16 cellular contexts compared by ENCODE assay signal in genomic region chr5:59833448-59833847, GRCh38.
DNase-seq lines count a peak whose midpoint lies in the region; ATAC-seq and TF ChIP-seq lines count a peak whose summit lies in the region.
"Had no signal": no experiment of that assay in that cellular context is flagged by ENCODE, and none has a peak within 500 bp of the region (broad histone marks: within the 10 kb centered on the region; RNA-seq: fewer than 3 reads in every experiment).

No MANE protein-coding gene starts in this region.

- H3K27ac ChIP-seq in SJCRH30 = peak overlapping the region; percentile 40
- H3K27ac ChIP-seq in effector memory CD4-positive, alpha-beta T cell (ENCODE audit: insufficient read depth, low read length, poor library complexity, severe bottlenecking) = no peak overlapping the region
- H3K27ac ChIP-seq: HL-60 had no signal

- no peak overlapping the region for H3K27ac Mint-ChIP-seq in activated T-helper 17 cell treated with anti-CD3 and anti-CD28 coated beads, Interleukin-2, amount 50 U/mL, for 72 hours
- no peak overlapping the region for H3K27ac Mint-ChIP-seq in natural killer cell treated with Interleukin-12 subunit alpha and Interleukin-12 subunit beta and Interleukin-15 and Interleukin-18, amount 100 ng/mL, for 72 hours
- H3K27ac Mint-ChIP-seq: CD8-positive, alpha-beta memory T cell had no signal

- DNase-seq in H4 (ENCODE audit: low spot score) (peak; percentile 56), SJCRH30 (peak; percentile 7 to 44), left kidney (ENCODE audit: low read depth, low spot score) (peak; percentile 57), retinal pigment epithelial cell (ENCODE audit: low read depth) (peak; percentile 34), AG08396 (ENCODE audit: low spot score) (no peak)
- no peak for DNase-seq in natural killer cell treated with Interleukin-12 subunit alpha and Interleukin-12 subunit beta and Interleukin-15 and Interleukin-18, amount 100 ng/mL, for 72 hours (ENCODE audit: low spot score)
- no peak for DNase-seq in effector memory CD4-positive, alpha-beta T cell
- DNase-seq: BE2C; C1 segment of cervical spinal cord; CD4-positive, CD25-positive, alpha-beta regulatory T cell; CD8-positive, alpha-beta memory T cell; COR-L47; DMS53 had no signal

- peaks cover 51% of the 10 kb centered on the region for H3K4me1 ChIP-seq in SJCRH30
- H3K4me1 ChIP-seq in effector memory CD4-positive, alpha-beta T cell (ENCODE audit: control insufficient read depth, insufficient read depth, low read length, poor library complexity, severe bottlenecking) = no peaks in the 10 kb centered on the region
- H3K4me1 ChIP-seq: BE2C, HAP-1 had no signal

- no peak overlapping the region for H3K4me3 Mint-ChIP-seq in activated T-helper 17 cell treated with anti-CD3 and anti-CD28 coated beads, Interleukin-2, amount 50 U/mL, for 72 hours
- H3K4me3 Mint-ChIP-seq in natural killer cell treated with Interleukin-12 subunit alpha and Interleukin-12 subunit beta and Interleukin-15 and Interleukin-18, amount 100 ng/mL, for 72 hours = no peak overlapping the region
- H3K4me3 Mint-ChIP-seq: CD4-positive, CD25-positive, alpha-beta regulatory T cell; CD8-positive, alpha-beta memory T cell had no signal

- H3K4me1 Mint-ChIP-seq in activated T-helper 17 cell treated with anti-CD3 and anti-CD28 coated beads, Interleukin-2, amount 50 U/mL, for 72 hours = no peaks in the 10 kb centered on the region
- H3K4me1 Mint-ChIP-seq in natural killer cell treated with Interleukin-12 subunit alpha and Interleukin-12 subunit beta and Interleukin-15 and Interleukin-18, amount 100 ng/mL, for 72 hours (ENCODE audit: low read depth in 2 of 2) = no peaks in the 10 kb centered on the region
- H3K4me1 Mint-ChIP-seq: CD4-positive, CD25-positive, alpha-beta regulatory T cell; CD8-positive, alpha-beta memory T cell had no signal

- no peaks in the 10 kb centered on the region for H3K27me3 ChIP-seq in SJCRH30
- H3K27me3 ChIP-seq in effector memory CD4-positive, alpha-beta T cell (replicated peaks; ENCODE audit: control insufficient read depth, insufficient read depth, low read length, poor library complexity, severe bottlenecking) = no peaks in the 10 kb centered on the region

- no peaks in the 10 kb centered on the region for H3K9me3 ChIP-seq in SJCRH30 (replicated peaks)
- H3K9me3 ChIP-seq in effector memory CD4-positive, alpha-beta T cell (ENCODE audit: control insufficient read depth, low read length) = no peaks in the 10 kb centered on the region
- H3K9me3 ChIP-seq: BE2C, HAP-1 had no signal

- no peaks in the 10 kb centered on the region for H3K9me3 Mint-ChIP-seq in activated T-helper 17 cell treated with anti-CD3 and anti-CD28 coated beads, Interleukin-2, amount 50 U/mL, for 72 hours
- no peaks in the 10 kb centered on the region for H3K9me3 Mint-ChIP-seq in natural killer cell treated with Interleukin-12 subunit alpha and Interleukin-12 subunit beta and Interleukin-15 and Interleukin-18, amount 100 ng/mL, for 72 hours

- no peaks in the 10 kb centered on the region for H3K36me3 Mint-ChIP-seq in activated T-helper 17 cell treated with anti-CD3 and anti-CD28 coated beads, Interleukin-2, amount 50 U/mL, for 72 hours (ENCODE audit: low read depth)
- no peaks in the 10 kb centered on the region for H3K36me3 Mint-ChIP-seq in natural killer cell treated with Interleukin-12 subunit alpha and Interleukin-12 subunit beta and Interleukin-15 and Interleukin-18, amount 100 ng/mL, for 72 hours
- H3K36me3 Mint-ChIP-seq: CD4-positive, CD25-positive, alpha-beta regulatory T cell; CD8-positive, alpha-beta memory T cell had no signal

- ATAC-seq in activated T-helper 17 cell treated with anti-CD3 and anti-CD28 coated beads, Interleukin-2, amount 50 U/mL, for 72 hours (replicated peaks) = no peak
- ATAC-seq in natural killer cell treated with Interleukin-12 subunit alpha and Interleukin-12 subunit beta and Interleukin-15 and Interleukin-18, amount 100 ng/mL, for 72 hours = no peak

- no peak for TF ChIP-seq CTCF in retinal pigment epithelial cell (conservative IDR thresholded peaks at IDR 0.05; ENCODE audit: low read depth, low read length)

- peaks cover 4% of the 10 kb centered on the region for H3K27me3 Mint-ChIP-seq in activated T-helper 17 cell treated with anti-CD3 and anti-CD28 coated beads, Interleukin-2, amount 50 U/mL, for 72 hours
- H3K27me3 Mint-ChIP-seq in natural killer cell treated with Interleukin-12 subunit alpha and Interleukin-12 subunit beta and Interleukin-15 and Interleukin-18, amount 100 ng/mL, for 72 hours = peaks cover 16 to 25% of the 10 kb centered on the region in 2 donors

- H3K4me3 ChIP-seq in SJCRH30 = no peak overlapping the region
- H3K4me3 ChIP-seq in retinal pigment epithelial cell (ENCODE audit: low read length) = no peak overlapping the region
- no peak overlapping the region for H3K4me3 ChIP-seq in effector memory CD4-positive, alpha-beta T cell (ENCODE audit: insufficient read depth, low read depth, low read length, poor library complexity, severe bottlenecking)
- H3K4me3 ChIP-seq: HAP-1 had no signal

- no peaks in the 10 kb centered on the region for H3K36me3 ChIP-seq in SJCRH30
- no peaks in the 10 kb centered on the region for H3K36me3 ChIP-seq in effector memory CD4-positive, alpha-beta T cell (ENCODE audit: control insufficient read depth, insufficient read depth, low read length)
- H3K36me3 ChIP-seq: BE2C, HAP-1 had no signal

Comparison
In these comparisons a context has a peak if more than half of its experiments do, and no peak if none do; other contexts are left out.
1. DNase-seq: peak in H4 (single experiment), SJCRH30 (2 of 2), left kidney (single experiment) and retinal pigment epithelial cell (single experiment); none in AG08396 (single experiment), natural killer cell treated with Interleukin-12 subunit alpha and Interleukin-12 subunit beta and Interleukin-15 and Interleukin-18, amount 100 ng/mL, for 72 hours (single experiment) and effector memory CD4-positive, alpha-beta T cell (0 of 3).